ENCODE assay signal across 8 cellular contexts in genomic region chr1:227945891-227946623, GRCh38. TPM values are rescaled to one million over a fixed set of nuclear protein-coding genes. Genes with fewer than 3 reads are reported as not detected.
A peak's percentile ranks its signal among the peaks of the same experiment; 100 is the strongest.
DNase-seq lines count a peak whose midpoint lies in the region; ATAC-seq, FAIRE-seq and TF ChIP-seq lines count a peak whose summit lies in the region.

No MANE protein-coding gene starts in this region.

- no peaks in the 10 kb centered on the region for H3K9me1 ChIP-seq in keratinocyte (ENCODE audit: control insufficient read depth, extremely low read depth, insufficient read depth, low read length)

- intact Hi-C loops in body of pancreas (cut with DNase I), result loop anchor here (5.0 to 10.0 kb wide), 2 partner anchors 184 to 461 kb away; no protein-coding TSS in a partner anchor

- ATAC-seq in GM21423 (IDR thresholded peaks at IDR 0.05; ENCODE audit: unreplicated experiment) (peak; percentile 46), body of pancreas (peak; percentile 89)
- ATAC-seq in stimulated activated effector memory CD8-positive, alpha-beta T cell treated with anti-CD3 and anti-CD28 coated beads, Interleukin-12 subunit alpha, Interleukin-12 subunit beta, amount 100 ng/mL, for 72 hours, result no peak

- WGBS in body of pancreas, 2 donors, result 5 to 11% methylated on average over 11 to 19 of the region's 19 CpGs

- peaks cover 3% of the 10 kb centered on the region for H4K20me1 ChIP-seq in keratinocyte (ENCODE audit: control insufficient read depth, extremely low read depth, insufficient read depth, low read length)

- peak overlapping the region; percentile 5 for H3K9ac ChIP-seq in keratinocyte (ENCODE audit: control insufficient read depth, extremely low read depth, insufficient read depth, low read length)

- no peak overlapping the region for H2AFZ ChIP-seq in keratinocyte (ENCODE audit: control insufficient read depth, low read length)

- H3K4me3 ChIP-seq in body of pancreas (no peak overlapping the region), keratinocyte (ENCODE audit: control insufficient read depth in 2 of 3, extremely low read depth in 1 of 3, insufficient read depth in 2 of 3, low read depth in 1 of 3, low read length in 3 of 3) (peak overlapping the region; percentile 36 to 72 (median 47))

- peak; percentile 70 for FAIRE-seq in keratinocyte (lab: Jason Lieb, UNC)

- peaks cover 35% of the 10 kb centered on the region for H3K4me1 ChIP-seq in body of pancreas
- H3K4me1 ChIP-seq in keratinocyte (ENCODE audit: control insufficient read depth, extremely low read depth, insufficient read depth, low read length), result peaks cover 18% of the 10 kb centered on the region

- no peaks in the 10 kb centered on the region for H3K36me3 ChIP-seq in body of pancreas (replicated peaks in 1 of 2; ENCODE audit: insufficient read depth in 1 of 2, low read depth in 2 of 2)
- no peaks in the 10 kb centered on the region for H3K36me3 ChIP-seq in keratinocyte (ENCODE audit: control insufficient read depth in 2 of 2, extremely low read depth in 1 of 2, insufficient read depth in 2 of 2, low read length in 2 of 2)

- H3K4me2 ChIP-seq in keratinocyte (ENCODE audit: control insufficient read depth, extremely low read depth, insufficient read depth, low read depth, low read length), result peak overlapping the region; percentile 81

- H3K27me3 ChIP-seq in body of pancreas (no peaks in the 10 kb centered on the region), keratinocyte (ENCODE audit: control insufficient read depth, extremely low read depth, insufficient read depth, low read length) (peaks cover 11% of the 10 kb centered on the region)

- H3K4me1 Mint-ChIP-seq in stimulated activated effector memory CD8-positive, alpha-beta T cell treated with anti-CD3 and anti-CD28 coated beads, Interleukin-12 subunit alpha, Interleukin-12 subunit beta, amount 100 ng/mL, for 72 hours, result peaks cover 6% of the 10 kb centered on the region

- TF ChIP-seq CTCF in body of pancreas (IDR thresholded peaks at IDR 0.05) (no peak), keratinocyte (optimal IDR thresholded peaks at IDR 0.05 in 1 of 3, IDR thresholded peaks at IDR 0.05 in 1 of 3, conservative IDR thresholded peaks at IDR 0.05 in 1 of 3; ENCODE audit: extremely low read depth in 1 of 3, insufficient read depth in 2 of 3, low read length in 3 of 3) (no peak)

- peak overlapping the region; percentile 80 to 91 (median 86) for H3K27ac ChIP-seq in body of pancreas
- no peak overlapping the region for H3K27ac ChIP-seq in keratinocyte (ENCODE audit: control insufficient read depth, insufficient read depth, low read length)

- H3K9me3 ChIP-seq in body of pancreas, result no peaks in the 10 kb centered on the region
- no peaks in the 10 kb centered on the region for H3K9me3 ChIP-seq in keratinocyte (ENCODE audit: control insufficient read depth, low read depth, low read length)

- TF ChIP-seq POLR2A in body of pancreas (IDR thresholded peaks at IDR 0.05), result peak; percentile 45 to 65 (median 50)

- peaks cover 7% of the 10 kb centered on the region for H3K79me2 ChIP-seq in keratinocyte (ENCODE audit: control insufficient read depth, insufficient read depth, low read length)

- no peaks in the 10 kb centered on the region for H3K36me3 Mint-ChIP-seq in stimulated activated effector memory CD8-positive, alpha-beta T cell treated with anti-CD3 and anti-CD28 coated beads, Interleukin-12 subunit alpha, Interleukin-12 subunit beta, amount 100 ng/mL, for 72 hours

- H3K27ac Mint-ChIP-seq in stimulated activated effector memory CD8-positive, alpha-beta T cell treated with anti-CD3 and anti-CD28 coated beads, Interleukin-12 subunit alpha, Interleukin-12 subunit beta, amount 100 ng/mL, for 72 hours, result no peak overlapping the region

- H3K9me3 Mint-ChIP-seq in stimulated activated effector memory CD8-positive, alpha-beta T cell treated with anti-CD3 and anti-CD28 coated beads, Interleukin-12 subunit alpha, Interleukin-12 subunit beta, amount 100 ng/mL, for 72 hours, result no peaks in the 10 kb centered on the region

- dilution Hi-C loops in keratinocyte (cut with MboI; ENCODE audit: extremely low pct_ligation_motif_present, low sequenced_read_pairs), result no loop called here

- H3K4me3 Mint-ChIP-seq in stimulated activated effector memory CD8-positive, alpha-beta T cell treated with anti-CD3 and anti-CD28 coated beads, Interleukin-12 subunit alpha, Interleukin-12 subunit beta, amount 100 ng/mL, for 72 hours, result peak overlapping the region; percentile 68

- DNase-seq in DMS153 treated with DMSO at 0.1 percent for 48 hours (lab: John Stamatoyannopoulos, UW; ENCODE audit: unreplicated experiment) (peak; percentile 86), NAMALWA (ENCODE audit: low spot score) (peak; percentile 53), body of pancreas (peak; percentile 88 to 96 (median 93)), keratinocyte (ENCODE audit: low read depth, low spot score) (peak; percentile 59), SIG-M5 treated with dmso at 0.1 percent for 504 hours (lab: John Stamatoyannopoulos, UW; ENCODE audit: unreplicated experiment) (no peak), 8988T (no peak)
- no peak for DNase-seq in stimulated activated effector memory CD8-positive, alpha-beta T cell treated with anti-CD3 and anti-CD28 coated beads, Interleukin-12 subunit alpha, Interleukin-12 subunit beta, amount 100 ng/mL, for 72 hours (ENCODE audit: low spot score in 2 of 2)

RNA-seq across cellular contexts. Expression of gene WNT9A, which starts 1.7 kb away (rescaled TPM):
- total RNA-seq in body of pancreas, result 1 to 10 TPM in 1 of 2 donors, under 1 TPM in 1; 0.66 to 2.1 TPM
- 1.7 to 2.5 TPM (median 2.3 TPM) in 3 replicates for polyA plus RNA-seq in keratinocyte
- 0.75 TPM for polyA plus RNA-seq in keratinocyte (2011; ENCODE audit: low read depth)
- 1.7 and 2.3 TPM in 2 replicates for polyA plus RNA-seq in keratinocyte (2011; cell fraction: cytosol; rRNA removed)
- polyA plus RNA-seq in keratinocyte (2011; cell fraction: nucleus; rRNA removed), result 6.2 and 6.4 TPM in 2 replicates
- polyA plus RNA-seq in keratinocyte (2012; ENCODE audit: low replicate concordance), result 2.1 and 2.4 TPM in 2 replicates
- polyA minus RNA-seq in keratinocyte, result 3.9 to 6.0 TPM (median 4.9 TPM) in 3 replicates
- 4.4 TPM for polyA minus RNA-seq in keratinocyte (2011; cell fraction: cytosol; rRNA and poly(A)+ RNA removed)
- polyA minus RNA-seq in keratinocyte (2011; cell fraction: nucleus; rRNA and poly(A)+ RNA removed), result 4.8 and 5.7 TPM in 2 replicates

Comparison
In these comparisons a context has a peak if more than half of its experiments do, and no peak if none do; other contexts are left out.
1. DNase-seq: peak in DMS153 treated with DMSO at 0.1 percent for 48 hours (single experiment), NAMALWA (single experiment), body of pancreas (4 of 4) and keratinocyte (single experiment); none in stimulated activated effector memory CD8-positive, alpha-beta T cell treated with anti-CD3 and anti-CD28 coated beads, Interleukin-12 subunit alpha, Interleukin-12 subunit beta, amount 100 ng/mL, for 72 hours (0 of 2), SIG-M5 treated with dmso at 0.1 percent for 504 hours (single experiment) and 8988T (single experiment).
2. H3K4me3 ChIP-seq: peak in keratinocyte (3 of 3); none in body of pancreas (0 of 2).